In the genomic region with DNA sequence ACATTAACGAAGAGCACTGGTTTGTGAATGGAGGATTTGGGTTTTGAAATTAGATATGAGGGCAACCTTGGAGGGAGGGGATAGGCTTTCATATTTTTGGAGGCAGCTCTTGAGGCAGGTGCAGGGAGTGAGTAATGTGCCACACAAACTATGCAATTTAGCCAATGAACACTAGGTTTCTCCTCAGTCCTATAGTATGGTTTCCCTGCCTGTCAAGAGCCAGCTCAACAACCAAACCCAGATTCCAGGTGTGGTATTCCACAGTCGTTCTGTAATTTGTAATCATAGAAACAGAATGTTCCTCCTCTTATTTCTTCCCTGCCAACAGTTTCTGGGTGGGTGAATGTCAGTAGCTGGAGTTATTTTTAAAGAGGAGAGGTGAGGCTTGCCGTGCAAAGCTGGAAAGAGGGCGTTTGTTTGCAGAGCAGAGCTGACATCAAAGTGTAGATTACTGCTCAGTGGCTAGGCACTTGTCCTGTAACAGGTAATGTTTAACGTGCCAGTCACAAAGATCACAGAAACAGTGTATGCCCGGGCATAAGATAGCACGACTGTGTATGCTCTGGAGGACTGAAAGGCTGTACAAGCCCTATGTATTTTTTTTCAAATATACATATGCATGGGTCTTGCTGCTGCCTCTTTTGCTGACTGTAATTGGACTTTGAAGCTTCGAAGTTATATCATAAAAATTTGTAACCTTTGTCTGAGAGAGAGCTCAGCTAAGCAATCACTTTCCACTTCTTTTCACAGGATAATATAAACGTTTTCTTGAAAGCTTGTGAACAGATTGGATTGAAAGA, we compare ENCODE assay signal across 8 cellular contexts.
DNase-seq lines count a peak whose midpoint lies in the region; ATAC-seq, FAIRE-seq and TF ChIP-seq lines count a peak whose summit lies in the region.

No MANE protein-coding gene starts in this region.

- H3K4me1 ChIP-seq in DND-41 (ENCODE audit: insufficient read depth, low read length) = no peaks in the 10 kb centered on the region
- H3K4me1 ChIP-seq in adipocyte (ENCODE audit: control insufficient read depth, insufficient read depth, low read length) = peaks cover 43% of the 10 kb centered on the region

- no peak for FAIRE-seq in frontal cortex (lab: Jason Lieb, UNC)

- H3K36me3 ChIP-seq in DND-41 (ENCODE audit: insufficient read depth, low read length) = no peaks in the 10 kb centered on the region
- H3K36me3 ChIP-seq in adipocyte (ENCODE audit: control insufficient read depth, insufficient read depth, low read length, severe bottlenecking) = peaks cover 25% of the 10 kb centered on the region

- H3K9me3 Mint-ChIP-seq in type B pancreatic cell = peaks cover under 1% of the 10 kb centered on the region

- peaks cover 9% of the 10 kb centered on the region for H3K4me1 Mint-ChIP-seq in type B pancreatic cell (ENCODE audit: unreplicated experiment)

- H3K4me2 ChIP-seq in DND-41 (ENCODE audit: insufficient read depth, low read length) = no peak overlapping the region

- TF ChIP-seq CTCF in DND-41 (IDR thresholded peaks at IDR 0.05; ENCODE audit: borderline replicate concordance, extremely low read depth, low read length, poor library complexity, severe bottlenecking) (no peak), type B pancreatic cell (conservative IDR thresholded peaks at IDR 0.05) (no peak)

- H2AFZ ChIP-seq in DND-41 (ENCODE audit: low read depth, low read length) = no peak overlapping the region

- H4K20me1 ChIP-seq in DND-41 (ENCODE audit: insufficient read depth, low read length) = no peaks in the 10 kb centered on the region

- H3K9me3 ChIP-seq in DND-41 (ENCODE audit: insufficient read depth, low read length, severe bottlenecking) (no peaks in the 10 kb centered on the region), adipocyte (ENCODE audit: control insufficient read depth, low read length) (no peaks in the 10 kb centered on the region)

- peak; percentile 35; the same call in 1 of the 3 replicates for ATAC-seq in DND-41 (ENCODE audit: insufficient read depth, low read depth)
- ATAC-seq in GM21786 (IDR thresholded peaks at IDR 0.05; ENCODE audit: unreplicated experiment) = peak; percentile 28
- peak; percentile 89 for ATAC-seq in left lobe of liver

- DNase-seq in DND-41 = no peak
- DNase-seq in NCI-H1417 (lab: John Stamatoyannopoulos, UW) = peak; percentile 61 to 93 (median 84)
- DNase-seq in adipocyte (ENCODE audit: low read depth) = no peak
- peak; percentile 84 for DNase-seq in left lobe of liver (ENCODE audit: low spot score)
- DNase-seq in type B pancreatic cell (ENCODE audit: extremely low spot score, unreplicated experiment) = no peak
- DNase-seq in frontal cortex (ENCODE audit: low spot score in 2 of 2) = no peak
- no peak for DNase-seq in DMS114 treated with DMSO at 0.1 percent for 48 hours (lab: John Stamatoyannopoulos, UW; ENCODE audit: unreplicated experiment)

- peak overlapping the region; percentile 85 for H3K4me3 Mint-ChIP-seq in type B pancreatic cell

- H3K27ac Mint-ChIP-seq in type B pancreatic cell = peak overlapping the region; percentile 96

- no peak overlapping the region for H3K27ac ChIP-seq in DND-41 (ENCODE audit: low read length)

- H3K27me3 Mint-ChIP-seq in type B pancreatic cell = no peaks in the 10 kb centered on the region

- H3K79me2 ChIP-seq in DND-41 (ENCODE audit: insufficient read depth, low read length) = no peaks in the 10 kb centered on the region

- H3K36me3 Mint-ChIP-seq in type B pancreatic cell = peaks cover 8% of the 10 kb centered on the region

- H3K27me3 ChIP-seq in DND-41 (ENCODE audit: insufficient read depth, low read length, poor library complexity) (no peaks in the 10 kb centered on the region), adipocyte (replicated peaks; ENCODE audit: control insufficient read depth, insufficient read depth, low read length) (no peaks in the 10 kb centered on the region)

- H3K4me3 ChIP-seq in DND-41 (ENCODE audit: low read depth in 1 of 2, low read length in 2 of 2) (no peak overlapping the region), adipocyte (ENCODE audit: low read length) (peak overlapping the region; percentile 30)

- H3K9ac ChIP-seq in DND-41 (ENCODE audit: low read depth, low read length) (no peak overlapping the region), adipocyte (ENCODE audit: low read length) (peak overlapping the region; percentile 77)

Comparison
In these comparisons a context has a peak if more than half of its experiments do, and no peak if none do; other contexts are left out.
1. ATAC-seq: peak in every context shown above with its lines; median percentile 89 in left lobe of liver; 35 in DND-41; 28 in GM21786.
2. DNase-seq: peak in NCI-H1417 (3 of 3) and left lobe of liver (single experiment); none in DND-41 (single experiment), adipocyte (single experiment), type B pancreatic cell (single experiment), frontal cortex (0 of 2) and DMS114 treated with DMSO at 0.1 percent for 48 hours (single experiment).